ENCODE assay signal across 23 cellular contexts in the genomic region with DNA sequence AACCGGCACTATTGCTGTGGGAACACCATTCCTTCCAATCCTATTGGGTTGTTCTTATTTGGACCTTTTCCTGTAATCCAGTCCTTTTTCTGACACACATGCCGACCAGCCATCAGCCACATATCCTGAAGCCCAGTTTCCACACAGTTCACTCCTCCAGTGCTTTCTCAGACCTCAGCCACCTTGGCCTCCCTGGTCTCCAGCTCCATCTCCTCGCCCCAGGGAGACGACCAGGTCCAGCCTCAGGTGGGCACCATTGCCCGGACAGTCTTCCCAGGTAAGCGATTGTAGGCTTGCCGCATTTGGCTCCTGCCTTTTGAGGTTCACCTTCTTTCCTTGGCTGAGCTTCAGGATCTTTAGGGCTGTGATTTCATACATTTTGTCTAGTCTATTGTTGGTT. TPM values are rescaled to one million over a fixed set of nuclear protein-coding genes. Genes with fewer than 3 reads are reported as not detected.
"Had no signal": no experiment of that assay in that cellular context is flagged by ENCODE, and none has a peak within 500 bp of the region (broad histone marks: within the 10 kb centered on the region; RNA-seq: fewer than 3 reads in every experiment).

No MANE protein-coding gene starts in this region.

- H3K27me3 ChIP-seq: adrenal gland, ovary, transverse colon, vagina had no signal

- H3K36me3 Mint-ChIP-seq: activated CD4-positive, alpha-beta memory T cell treated with anti-CD3 and anti-CD28 coated beads for 36 hours had no signal

- H3K9me3 ChIP-seq: adrenal gland, left lung, ovary, psoas muscle, suprapubic skin, transverse colon, vagina had no signal

- H3K9me3 Mint-ChIP-seq: activated T-cell treated with anti-CD3 and anti-CD28 coated beads, Interleukin-2, amount 50 U/mL, for 4 hours had no signal

- H3K27ac ChIP-seq: adrenal gland, epithelial cell of prostate, left lung, ovary, psoas muscle, suprapubic skin, transverse colon, vagina had no signal

- H3K4me3 ChIP-seq: adrenal gland, left lung, ovary, psoas muscle, suprapubic skin, transverse colon, vagina had no signal

- H3K4me1 ChIP-seq: adrenal gland, psoas muscle, suprapubic skin had no signal

- H3K27ac Mint-ChIP-seq: activated CD4-positive, alpha-beta memory T cell treated with anti-CD3 and anti-CD28 coated beads for 36 hours; stimulated activated naive CD8-positive, alpha-beta T cell treated with anti-CD3 and anti-CD28 coated beads, Interleukin-15, amount 100 ng/mL, for 72 hours; T-helper 17 cell; WTC11 had no signal

- H3K36me3 ChIP-seq: adrenal gland, left lung, ovary, suprapubic skin, transverse colon, vagina had no signal

- FAIRE-seq: keratinocyte had no signal

- ATAC-seq: activated T-cell treated with anti-CD3 and anti-CD28 coated beads, Interleukin-2, amount 50 U/mL, for 4 hours; left lung; psoas muscle; right cardiac atrium; stimulated activated naive CD8-positive, alpha-beta T cell treated with anti-CD3 and anti-CD28 coated beads, Interleukin-15, amount 100 ng/mL, for 72 hours; T-helper 17 cell; WTC11 had no signal

- DNase-seq: activated CD4-positive, alpha-beta memory T cell treated with anti-CD3 and anti-CD28 coated beads for 36 hours; activated CD4-positive, alpha-beta T cell treated with anti-CD3 and anti-CD28 coated beads for 4 hours; activated naive CD4-positive, alpha-beta T cell treated with anti-CD3 and anti-CD28 coated beads, Interleukin-2, amount 50 U/mL, for 16 hours; activated T-cell treated with anti-CD3 and anti-CD28 coated beads, Interleukin-2, amount 50 U/mL, for 4 hours; foreskin fibroblast; hippocampal formation; left lung; naive B cell; ovary; psoas muscle; right cardiac atrium; stimulated activated CD4-positive, alpha-beta T cell treated with anti-CD3 and anti-CD28 coated beads, Interleukin-2, amount 100 ng/mL, for 48 hours; transverse colon had no signal

- H3K4me3 Mint-ChIP-seq: activated CD4-positive, alpha-beta memory T cell treated with anti-CD3 and anti-CD28 coated beads for 36 hours; activated T-cell treated with anti-CD3 and anti-CD28 coated beads, Interleukin-2, amount 50 U/mL, for 4 hours; stimulated activated naive CD8-positive, alpha-beta T cell treated with anti-CD3 and anti-CD28 coated beads, Interleukin-15, amount 100 ng/mL, for 72 hours; T-helper 17 cell; WTC11 had no signal

- H3K27me3 Mint-ChIP-seq: activated CD4-positive, alpha-beta memory T cell treated with anti-CD3 and anti-CD28 coated beads for 36 hours; T-helper 17 cell had no signal

RNA-seq across cellular contexts. Expression of a gene that starts 15.2 kb away (rescaled TPM):
- total RNA-seq: dermis microvascular lymphatic vessel endothelial cell, psoas muscle, right cardiac atrium, skeletal muscle tissue, suprapubic skin, transverse colon, vagina had no signal
- polyA plus RNA-seq: adrenal gland, keratinocyte, ovary, psoas muscle, right cardiac atrium had no signal
